10 cellular contexts compared by ENCODE assay signal in genomic region chr3:29440321-29441019, GRCh38.
DNase-seq lines count a peak whose midpoint lies in the region; ATAC-seq and TF ChIP-seq lines count a peak whose summit lies in the region.
"Had no signal": no experiment of that assay in that cellular context is flagged by ENCODE, and none has a peak within 500 bp of the region (broad histone marks: within the 10 kb centered on the region; RNA-seq: fewer than 3 reads in every experiment).

No MANE protein-coding gene starts in this region.

- in situ Hi-C loops in GM13976 (cut with MboI; ENCODE audit: low sequenced_read_pairs, unreplicated experiment), result no loop called here

- DNase-seq in GM04504 (ENCODE audit: low read depth), result peak; percentile 27
- DNase-seq in NCI-H510A (lab: John Stamatoyannopoulos, UW), result peak; percentile 41
- peak; percentile 17 for DNase-seq in glutamatergic neuron
- DNase-seq in trophoblast cell, result peak in 1 of 2 donors; percentile 11
- DNase-seq in HUDEP-2 (lab: John Stamatoyannopoulos, UW; ENCODE audit: unreplicated experiment in 76 of 76), result no peak
- DNase-seq in NCI-H146 (lab: John Stamatoyannopoulos, UW), result no peak
- DNase-seq in GM13976 (ENCODE audit: low spot score), result no peak
- DNase-seq: aorta had no signal

- H3K79me2 ChIP-seq in trophoblast cell (ENCODE audit: control insufficient read depth, insufficient read depth, low read length, poor library complexity), result no peaks in the 10 kb centered on the region

- H3K4me3 Mint-ChIP-seq in glutamatergic neuron (ENCODE audit: unreplicated experiment), result peak overlapping the region; percentile 64

- H3K27me3 Mint-ChIP-seq in glutamatergic neuron (ENCODE audit: unreplicated experiment), result no peaks in the 10 kb centered on the region

- ATAC-seq in gastroesophageal sphincter, result no peak

- no peak overlapping the region for H4K12ac ChIP-seq in trophoblast cell (ENCODE audit: low read depth, low read length)

- no peak overlapping the region for H2AFZ ChIP-seq in trophoblast cell (ENCODE audit: insufficient read depth, low read length, poor library complexity)

- H3K27me3 ChIP-seq in trophoblast cell (ENCODE audit: insufficient read depth, low read length) (no peaks in the 10 kb centered on the region), gastroesophageal sphincter (no peaks in the 10 kb centered on the region)

- H2BK120ac ChIP-seq in trophoblast cell (ENCODE audit: insufficient read depth, low read length, poor library complexity), result no peak overlapping the region

- peak overlapping the region; percentile 82 for H2BK5ac ChIP-seq in trophoblast cell (ENCODE audit: low read depth, low read length, poor library complexity)

- peaks cover 11% of the 10 kb centered on the region for H3K4me1 Mint-ChIP-seq in glutamatergic neuron (ENCODE audit: low read depth, unreplicated experiment)

- peak overlapping the region; percentile 69 for H3K4me2 ChIP-seq in trophoblast cell (ENCODE audit: low read length)

- no peak for TF ChIP-seq POLR2A in gastroesophageal sphincter (IDR thresholded peaks at IDR 0.05)

- H4K8ac ChIP-seq in trophoblast cell (ENCODE audit: low read depth, low read length), result peak overlapping the region; percentile 43

- H3K4me3 ChIP-seq in trophoblast cell (ENCODE audit: low read depth, low read length) (no peak overlapping the region), gastroesophageal sphincter (peak overlapping the region in 1 of 2 donors; percentile 19)

- H3K4me1 ChIP-seq in trophoblast cell (ENCODE audit: control insufficient read depth in 1 of 2, insufficient read depth in 2 of 2, low read length in 2 of 2), result peaks cover 0 to 1% of the 10 kb centered on the region in 2 experiments
- no peaks in the 10 kb centered on the region for H3K4me1 ChIP-seq in gastroesophageal sphincter

- H3K79me1 ChIP-seq in trophoblast cell (ENCODE audit: low read length), result no peaks in the 10 kb centered on the region

- no peak overlapping the region for H2AK5ac ChIP-seq in trophoblast cell (ENCODE audit: low read length)

- H3K27ac ChIP-seq in trophoblast cell (ENCODE audit: low read depth, low read length), result peak overlapping the region; percentile 93
- H3K27ac ChIP-seq in gastroesophageal sphincter, result no peak overlapping the region
- H3K27ac ChIP-seq: neutrophil had no signal

- no peak overlapping the region for H2BK12ac ChIP-seq in trophoblast cell (ENCODE audit: low read length)

- no peak overlapping the region for H3K4ac ChIP-seq in trophoblast cell (ENCODE audit: low read depth, low read length)

- TF ChIP-seq CTCF in glutamatergic neuron (IDR thresholded peaks at IDR 0.05; ENCODE audit: partially characterized antibody, unreplicated experiment), result no peak
- TF ChIP-seq CTCF in gastroesophageal sphincter (IDR thresholded peaks at IDR 0.05), result no peak
- no peak for TF ChIP-seq CTCF in GM13976 (IDR thresholded peaks at IDR 0.05; ENCODE audit: borderline replicate concordance, control extremely low read depth, extremely low read depth, insufficient read depth, missing control alignments)

- H3K27ac Mint-ChIP-seq in glutamatergic neuron (ENCODE audit: unreplicated experiment), result no peak overlapping the region

- H3K14ac ChIP-seq in trophoblast cell (ENCODE audit: low read length), result no peak overlapping the region

- H3K18ac ChIP-seq in trophoblast cell (ENCODE audit: low read length), result no peak overlapping the region

- no peak overlapping the region for H4K91ac ChIP-seq in trophoblast cell (ENCODE audit: low read depth, low read length)

- H3K9me3 Mint-ChIP-seq in glutamatergic neuron (ENCODE audit: unreplicated experiment), result peaks cover 2% of the 10 kb centered on the region

- no CpG with 5 or more reads among the region's 11 CpGs for WGBS in trophoblast cell (ENCODE audit: extremely low coverage, insufficient coverage, insufficient read length)
- WGBS in gastroesophageal sphincter (ENCODE audit: low coverage in 1 of 2), 2 donors, result 77% methylated on average over 9 to 11 of the region's 11 CpGs

- no peak overlapping the region for H3K23ac ChIP-seq in trophoblast cell (ENCODE audit: low read length)

- H3K9ac ChIP-seq in trophoblast cell (ENCODE audit: low read length), result peak overlapping the region; percentile 50

- H3K36me3 ChIP-seq in trophoblast cell (ENCODE audit: control insufficient read depth in 1 of 2, insufficient read depth in 2 of 2, low read length in 2 of 2) (peaks cover 0 to 2% of the 10 kb centered on the region in 2 experiments), gastroesophageal sphincter (peaks cover 0 to 2% of the 10 kb centered on the region in 2 donors)
- H3K36me3 ChIP-seq: neutrophil had no signal

- no peaks in the 10 kb centered on the region for H3K36me3 Mint-ChIP-seq in glutamatergic neuron (ENCODE audit: unreplicated experiment)

- no peaks in the 10 kb centered on the region for H3K9me3 ChIP-seq in trophoblast cell (ENCODE audit: insufficient read depth, low read depth, low read length)
- H3K9me3 ChIP-seq in gastroesophageal sphincter, result no peaks in the 10 kb centered on the region
- H3K9me3 ChIP-seq: neutrophil had no signal

- no peak for TF ChIP-seq EP300 in gastroesophageal sphincter (IDR thresholded peaks at IDR 0.05)

Comparison
In these comparisons a context has a peak if more than half of its experiments do, and no peak if none do; other contexts are left out.
1. DNase-seq: peak in GM04504 (single experiment), NCI-H510A (single experiment) and glutamatergic neuron (single experiment); none in HUDEP-2 (0 of 76), NCI-H146 (single experiment) and GM13976 (single experiment).